ENCODE assay signal across 22 cellular contexts in genomic region chr17:297758-298157, GRCh38. TPM values are rescaled to one million over a fixed set of nuclear protein-coding genes. Genes with fewer than 3 reads are reported as not detected.
DNase-seq lines count a peak whose midpoint lies in the region; ATAC-seq, FAIRE-seq and TF ChIP-seq lines count a peak whose summit lies in the region.
"Had no signal": no experiment of that assay in that cellular context is flagged by ENCODE, and none has a peak within 500 bp of the region (broad histone marks: within the 10 kb centered on the region; RNA-seq: fewer than 3 reads in every experiment).

No MANE protein-coding gene starts in this region.

- H3K79me2 ChIP-seq in HepG2 (ENCODE audit: insufficient read depth, low read length) = no peaks in the 10 kb centered on the region

- H2BK15ac ChIP-seq in neuronal stem cell (ENCODE audit: low read length) = no peak overlapping the region

- DNase-seq in right lobe of liver (peak in 2 of 3 donors; percentile 9 to 42), HepG2 (ENCODE audit: low spot score) (no peak), glutamatergic neuron (no peak), neuronal stem cell (ENCODE audit: low spot score) (no peak), aorta (peak; percentile 33 to 49), tibial nerve (ENCODE audit: low spot score in 2 of 2) (no peak), breast epithelium (ENCODE audit: low spot score in 2 of 2) (no peak)
- DNase-seq: C1 segment of cervical spinal cord, DMS79 treated with DMSO at 0.1 percent for 48 hours, Kasumi-1, MG63, NCI-H1048, NCI-H1436, NCI-H1930, NCI-H345, NCI-H524 treated with DMSO at 0.1 percent for 48 hours, PC-3, RPMI8226 had no signal

- H2BK12ac ChIP-seq in neuronal stem cell (ENCODE audit: low read length) = no peak overlapping the region

- H3K4ac ChIP-seq in neuronal stem cell (ENCODE audit: low read length) = no peak overlapping the region

- ATAC-seq in right lobe of liver = peak in 1 of 4 donors; percentile 18
- ATAC-seq in HepG2 = no peak
- ATAC-seq in aorta (ENCODE audit: low FRiP score) = no peak
- no peak for ATAC-seq in HG02852 (IDR thresholded peaks at IDR 0.05; ENCODE audit: unreplicated experiment)
- ATAC-seq: PC-3 had no signal

- no peaks in the 10 kb centered on the region for H3K36me3 Mint-ChIP-seq in glutamatergic neuron (ENCODE audit: unreplicated experiment)

- CTCF ChIA-PET in HepG2 (lab: Yijun Ruan, JAX; ENCODE audit: low intra/inter-chr PET ratio, low total read pairs) = no interaction called here

- H3K18ac ChIP-seq in neuronal stem cell (ENCODE audit: low read length) = no peak overlapping the region

- no peak overlapping the region for H3K23ac ChIP-seq in neuronal stem cell (ENCODE audit: low read depth, low read length, poor library complexity)

- no peak overlapping the region for H3K14ac ChIP-seq in neuronal stem cell (ENCODE audit: low read length)

- in situ Hi-C loops in HepG2 (cut with HindIII; ENCODE audit: extremely low pct_ligation_motif_present, low pct_unique_long_range_greater_than_20kb) = loop anchor here (10.0 kb wide), 1 partner anchor 63 kb away; no protein-coding TSS in a partner anchor

- H3K4me2 ChIP-seq in HepG2 (ENCODE audit: low read depth, low read length) (no peak overlapping the region), neuronal stem cell (ENCODE audit: insufficient read depth, low read length, poor library complexity, severe bottlenecking) (no peak overlapping the region)

- POLR2A ChIA-PET in HepG2 (lab: Yijun Ruan, JAX) = no interaction called here

- no peak overlapping the region for H4K91ac ChIP-seq in neuronal stem cell (ENCODE audit: low read depth, low read length, poor library complexity)

- no peak overlapping the region for H4K8ac ChIP-seq in neuronal stem cell (ENCODE audit: low read depth, low read length)

- H2BK5ac ChIP-seq in neuronal stem cell (ENCODE audit: low read length) = no peak overlapping the region

- peaks cover 18% of the 10 kb centered on the region for H3K9me3 Mint-ChIP-seq in glutamatergic neuron (ENCODE audit: unreplicated experiment)
- H3K9me3 Mint-ChIP-seq: IgD-negative memory B cell had no signal

- H3K27ac ChIP-seq in right lobe of liver = no peak overlapping the region
- H3K27ac ChIP-seq in HepG2 (ENCODE audit: extremely low read length, insufficient read depth, low read length) = no peak overlapping the region
- no peak overlapping the region for H3K27ac ChIP-seq in neuronal stem cell (replicated peaks; ENCODE audit: low read length)
- H3K27ac ChIP-seq in aorta (ENCODE audit: low read depth in 1 of 2, low read length in 2 of 2) = no peak overlapping the region
- no peak overlapping the region for H3K27ac ChIP-seq in tibial nerve
- no peak overlapping the region for H3K27ac ChIP-seq in breast epithelium

- TF ChIP-seq EP300 in HepG2 (IDR thresholded peaks at IDR 0.05; ENCODE audit: low read depth in 2 of 2, low read length in 2 of 2) (no peak), HepG2 (CRISPR knock-in tag; IDR thresholded peaks at IDR 0.05; ENCODE audit: borderline replicate concordance) (no peak), tibial nerve (IDR thresholded peaks at IDR 0.05) (no peak)

- H2BK120ac ChIP-seq in neuronal stem cell (ENCODE audit: low read depth, low read length) = no peak overlapping the region

- H2AFZ ChIP-seq in HepG2 (ENCODE audit: low read length) (no peak overlapping the region), neuronal stem cell (ENCODE audit: low read length) (no peak overlapping the region)

- H3K9me3 ChIP-seq in right lobe of liver (no peaks in the 10 kb centered on the region), HepG2 (ENCODE audit: low read length) (no peaks in the 10 kb centered on the region), neuronal stem cell (replicated peaks in 1 of 2; ENCODE audit: control insufficient read depth in 2 of 2, insufficient read depth in 1 of 2, low read depth in 1 of 2, low read length in 2 of 2) (no peaks in the 10 kb centered on the region), aorta (ENCODE audit: control insufficient read depth, low read length) (no peaks in the 10 kb centered on the region), tibial nerve (no peaks in the 10 kb centered on the region), breast epithelium (no peaks in the 10 kb centered on the region)
- H3K9me3 ChIP-seq: HAP-1, MG63 had no signal

- peak overlapping the region; percentile 6 for H2AK5ac ChIP-seq in neuronal stem cell (ENCODE audit: low read depth, low read length)

- no peak overlapping the region for H3K4me3 ChIP-seq in right lobe of liver
- no peak overlapping the region for H3K4me3 ChIP-seq in HepG2 (replicated peaks in 1 of 3; ENCODE audit: insufficient read depth in 1 of 3, low read depth in 2 of 3, low read length in 3 of 3)
- H3K4me3 ChIP-seq in neuronal stem cell (ENCODE audit: low read length in 2 of 2) = no peak overlapping the region
- no peak overlapping the region for H3K4me3 ChIP-seq in aorta (ENCODE audit: low read length in 2 of 2)
- H3K4me3 ChIP-seq in tibial nerve = no peak overlapping the region
- no peak overlapping the region for H3K4me3 ChIP-seq in breast epithelium
- H3K4me3 ChIP-seq: HAP-1, MG63 had no signal

- no peaks in the 10 kb centered on the region for H3K4me1 ChIP-seq in right lobe of liver
- no peaks in the 10 kb centered on the region for H3K4me1 ChIP-seq in HepG2 (ENCODE audit: insufficient read depth, low read length)
- H3K4me1 ChIP-seq in neuronal stem cell (ENCODE audit: control insufficient read depth in 2 of 2, insufficient read depth in 1 of 2, low read depth in 1 of 2, low read length in 2 of 2) = peaks cover 8 to 13% of the 10 kb centered on the region in 2 donors
- no peaks in the 10 kb centered on the region for H3K4me1 ChIP-seq in aorta (ENCODE audit: control insufficient read depth in 1 of 2, insufficient read depth in 2 of 2, low read length in 2 of 2)
- H3K4me1 ChIP-seq in tibial nerve = peaks cover 0 to 11% (median 0%) of the 10 kb centered on the region in 4 donors
- no peaks in the 10 kb centered on the region for H3K4me1 ChIP-seq in breast epithelium
- H3K4me1 ChIP-seq: HAP-1 had no signal

- BruUV-seq in HepG2 (replicated peaks; lab: Mats Ljungman, UMichigan) = no TSS peak

- no peak for TF ChIP-seq POLR2A in right lobe of liver (IDR thresholded peaks at IDR 0.05)
- no peak for TF ChIP-seq POLR2A in HepG2 (IDR thresholded peaks at IDR 0.05; ENCODE audit: insufficient read depth in 1 of 2, low read depth in 2 of 2, low read length in 2 of 2)
- TF ChIP-seq POLR2A in tibial nerve (IDR thresholded peaks at IDR 0.05) = no peak
- no peak for TF ChIP-seq POLR2A in breast epithelium (IDR thresholded peaks at IDR 0.05)

- H3K4me1 Mint-ChIP-seq in glutamatergic neuron (ENCODE audit: low read depth, unreplicated experiment) = peaks cover 44% of the 10 kb centered on the region

- peaks cover 31% of the 10 kb centered on the region for H3K27me3 Mint-ChIP-seq in glutamatergic neuron (ENCODE audit: unreplicated experiment)

- H3K4me3 Mint-ChIP-seq in glutamatergic neuron (ENCODE audit: unreplicated experiment) = no peak overlapping the region
- H3K4me3 Mint-ChIP-seq: IgD-negative memory B cell had no signal

- H3K27me3 ChIP-seq in right lobe of liver = no peaks in the 10 kb centered on the region
- H3K27me3 ChIP-seq in HepG2 (ENCODE audit: control insufficient read depth in 1 of 2, insufficient read depth in 2 of 2, low read length in 2 of 2) = no peaks in the 10 kb centered on the region
- no peaks in the 10 kb centered on the region for H3K27me3 ChIP-seq in neuronal stem cell (ENCODE audit: control insufficient read depth in 3 of 3, insufficient read depth in 3 of 3, low read depth in 1 of 3, low read length in 3 of 3)
- H3K27me3 ChIP-seq in aorta (ENCODE audit: control insufficient read depth in 1 of 2, insufficient read depth in 2 of 2, low read length in 1 of 2) = no peaks in the 10 kb centered on the region
- no peaks in the 10 kb centered on the region for H3K27me3 ChIP-seq in tibial nerve
- no peaks in the 10 kb centered on the region for H3K27me3 ChIP-seq in breast epithelium
- H3K27me3 ChIP-seq: MG63 had no signal

- no peaks in the 10 kb centered on the region for H3K79me1 ChIP-seq in neuronal stem cell (ENCODE audit: low read depth, low read length)

- H3K36me3 ChIP-seq in right lobe of liver = peaks cover 0 to 13% (median 4%) of the 10 kb centered on the region in 4 donors
- peaks cover 2% of the 10 kb centered on the region in 2 experiments; a peak in 4 of 5 replicates for H3K36me3 ChIP-seq in HepG2 (replicated peaks in 1 of 2; ENCODE audit: control insufficient read depth in 1 of 2, insufficient read depth in 2 of 2, low read length in 2 of 2)
- H3K36me3 ChIP-seq in neuronal stem cell (replicated peaks in 1 of 2; ENCODE audit: control insufficient read depth in 2 of 2, insufficient read depth in 2 of 2, low read length in 2 of 2) = no peaks in the 10 kb centered on the region
- no peaks in the 10 kb centered on the region for H3K36me3 ChIP-seq in aorta (ENCODE audit: control insufficient read depth in 1 of 2, insufficient read depth in 2 of 2, low read length in 1 of 2)
- no peaks in the 10 kb centered on the region for H3K36me3 ChIP-seq in tibial nerve
- H3K36me3 ChIP-seq in breast epithelium = no peaks in the 10 kb centered on the region
- H3K36me3 ChIP-seq: HAP-1, MG63 had no signal

- no peak overlapping the region for H3K9ac ChIP-seq in HepG2 (ENCODE audit: insufficient read depth, low read depth, low read length)
- no peak overlapping the region for H3K9ac ChIP-seq in neuronal stem cell (ENCODE audit: low read depth, low read length, poor library complexity)

- TF ChIP-seq CTCF in right lobe of liver (IDR thresholded peaks at IDR 0.05) = no peak
- no peak for TF ChIP-seq CTCF in HepG2 (CRISPR knock-in tag; IDR thresholded peaks at IDR 0.05)
- TF ChIP-seq CTCF in glutamatergic neuron (IDR thresholded peaks at IDR 0.05; ENCODE audit: partially characterized antibody, unreplicated experiment) = no peak
- no peak for TF ChIP-seq CTCF in tibial nerve (IDR thresholded peaks at IDR 0.05)
- TF ChIP-seq CTCF in breast epithelium (IDR thresholded peaks at IDR 0.05) = no peak

- no peak for FAIRE-seq in HepG2 (lab: Jason Lieb, UNC)
- FAIRE-seq: HTR-8/SVneo had no signal

- TF ChIP-seq RAD21 in HepG2 (CRISPR knock-in tag; IDR thresholded peaks at IDR 0.05) = no peak

- H3K27ac Mint-ChIP-seq in glutamatergic neuron (ENCODE audit: unreplicated experiment) = peak overlapping the region; percentile 73
- H3K27ac Mint-ChIP-seq: IgD-negative memory B cell had no signal

- intact Hi-C loops in right lobe of liver (cut with DNase I) = no loop called here
- intact Hi-C loops in HepG2 (cut with micrococcal nuclease; ENCODE audit: unreplicated experiment) = no loop called here
- intact Hi-C loops in aorta (cut with DNase I) = no loop called here
- intact Hi-C loops in breast epithelium (cut with DNase I; ENCODE audit: low total_unique reads) = no loop called here

- WGBS in right lobe of liver (ENCODE audit: insufficient coverage, low coverage, low lambda C conversion rate, missing lambda C conversion rate) = no CpG with 5 or more reads among the region's 10 CpGs
- WGBS in HepG2 (ENCODE audit: low lambda C conversion rate) = 96% methylated on average over 10 of the region's 10 CpGs
- no CpG with 5 or more reads among the region's 10 CpGs for WGBS in neuronal stem cell (ENCODE audit: extremely low coverage in 2 of 2, insufficient read length in 2 of 2, insufficient replicate concordance in 1 of 2), 2 donors
- 56 to 70% methylated on average over 10 of the region's 10 CpGs for WGBS in aorta, 2 donors
- WGBS in tibial nerve, 2 donors = 81 to 82% methylated on average over 10 of the region's 10 CpGs

- no peaks in the 10 kb centered on the region for H4K20me1 ChIP-seq in HepG2 (ENCODE audit: insufficient read depth, low read length)

RNA-seq across cellular contexts. Expression of gene RPH3AL, which starts 54.8 kb away (rescaled TPM):
- total RNA-seq in right lobe of liver = 10 to 100 TPM; 17.6 to 74.0 (median 25.7) TPM
- total RNA-seq in HepG2 (2016; rRNA removed; fragmentation: Illumina TruSeq; extraction: Trizol) = 6.7 and 7.8 TPM in 2 replicates
- total RNA-seq in HepG2 (2016; cell fraction: cytosol; rRNA removed; fragmentation: Illumina TruSeq; extraction: Trizol; ENCODE audit: low read depth) = 10.8 and 13.9 TPM in 2 replicates
- 8.0 and 8.6 TPM in 2 replicates for total RNA-seq in HepG2 (2016; cell fraction: insoluble cytoplasmic fraction; rRNA removed; fragmentation: Illumina TruSeq; extraction: Trizol)
- 12.1 and 13.4 TPM in 2 replicates for total RNA-seq in HepG2 (2016; cell fraction: membrane; rRNA removed; fragmentation: Illumina TruSeq; extraction: Trizol)
- 6.4 and 8.4 TPM in 2 replicates for total RNA-seq in HepG2 (2016; cell fraction: nucleus; rRNA removed; fragmentation: Illumina TruSeq; extraction: Trizol)
- 16.4 and 20.7 TPM in 2 replicates for polyA plus RNA-seq in HepG2 (2011; rRNA removed)
- 14.3 and 17.0 TPM in 2 replicates for polyA plus RNA-seq in HepG2 (2011; cell fraction: cytosol; rRNA removed)
- 21.3 and 26.7 TPM in 2 replicates for polyA plus RNA-seq in HepG2 (2011; cell fraction: nucleus; rRNA removed)
- polyA plus RNA-seq in HepG2 (2012) = 11.7 and 14.0 TPM in 2 replicates
- 4.1 and 4.3 TPM in 2 replicates for polyA plus RNA-seq in HepG2 (2016; cell fraction: cytosol; fragmentation: Illumina TruSeq; extraction: Trizol; ENCODE audit: low read depth)
- polyA plus RNA-seq in HepG2 (2016; cell fraction: insoluble cytoplasmic fraction; fragmentation: Illumina TruSeq; extraction: Trizol; ENCODE audit: low read depth) = 6.7 and 7.3 TPM in 2 replicates
- 9.3 and 12.3 TPM in 2 replicates for polyA plus RNA-seq in HepG2 (2016; cell fraction: membrane; fragmentation: Illumina TruSeq; extraction: Trizol; ENCODE audit: low read depth)
- 8.0 and 9.6 TPM in 2 replicates for polyA plus RNA-seq in HepG2 (2016; cell fraction: nucleus; fragmentation: Illumina TruSeq; extraction: Trizol; ENCODE audit: insufficient read depth, low read depth)
- polyA minus RNA-seq in HepG2 (2011; rRNA and poly(A)+ RNA removed; ENCODE audit: low replicate concordance) = 4.7 and 30.0 TPM in 2 replicates
- 12.5 TPM in 2 replicates for polyA minus RNA-seq in HepG2 (2011; cell fraction: cytosol; rRNA and poly(A)+ RNA removed)
- 29.4 and 31.1 TPM in 2 replicates for polyA minus RNA-seq in HepG2 (2011; cell fraction: nucleus; rRNA and poly(A)+ RNA removed)
- total RNA-seq in glutamatergic neuron (ENCODE audit: unreplicated experiment) = 22.3 TPM
- polyA plus RNA-seq in neuronal stem cell (2013, experiment 1 of 2) = 7.7 TPM
- 6.5 TPM for polyA plus RNA-seq in neuronal stem cell (2013, experiment 2 of 2)
- total RNA-seq in aorta = 10 to 100 TPM; 12.5 to 18.1 TPM
- polyA plus RNA-seq in aorta = 1 to 10 TPM; 1.6 to 3.5 TPM
- 10 to 100 TPM in 3 of 4 donors, 1 to 10 TPM in 1; 9.6 to 62.4 (median 41.9) TPM for total RNA-seq in tibial nerve
- 10 to 100 TPM in 2 of 3 donors, 1 to 10 TPM in 1; 9.6 to 15.7 (median 15.4) TPM for total RNA-seq in breast epithelium

Comparison
In these comparisons a context has a peak if more than half of its experiments do, and no peak if none do; other contexts are left out.
1. DNase-seq: peak in right lobe of liver (2 of 3) and aorta (2 of 2); none in HepG2 (single experiment), glutamatergic neuron (single experiment), neuronal stem cell (single experiment), tibial nerve (0 of 2) and breast epithelium (0 of 2).